In the genomic region with DNA sequence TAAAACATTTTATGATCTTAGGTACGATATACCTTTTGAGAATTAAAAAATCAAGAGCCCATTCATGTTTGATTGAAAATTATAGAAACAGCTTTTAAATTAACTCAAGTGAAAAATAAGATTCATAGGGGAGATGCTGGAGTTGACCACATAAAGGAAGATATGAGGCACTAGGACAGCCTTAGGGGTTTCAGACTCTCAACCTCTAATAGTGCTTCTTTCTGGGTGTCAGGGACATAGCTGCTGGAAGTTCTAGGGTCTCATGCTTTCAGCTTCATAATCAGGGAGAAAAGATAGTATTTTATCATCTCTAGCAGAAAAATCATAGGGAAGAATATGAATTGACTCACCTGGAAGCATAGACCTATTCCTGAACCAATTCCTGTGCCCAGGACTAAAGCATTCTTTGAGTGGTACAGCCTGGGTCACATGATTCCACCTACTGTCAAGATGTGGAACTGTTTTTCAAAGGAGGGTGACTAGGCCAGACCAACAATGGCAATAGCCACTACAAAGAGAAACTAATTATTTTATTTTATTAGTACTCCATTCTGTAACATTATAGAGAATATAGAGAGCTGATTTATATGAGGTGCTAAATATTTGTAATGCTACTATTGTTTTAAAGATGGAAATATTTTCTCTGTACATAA, we compare ENCODE assay signal across 1 cellular context.
TF ChIP-seq lines count a peak whose summit lies in the region.

No MANE protein-coding gene starts in this region.

TF ChIP-seq in K562, 482 proteins besides CTCF, POLR2A, EP300 and RAD21 (continued from another document):
- TF ChIP-seq JUND (IDR thresholded peaks at IDR 0.05; ENCODE audit: borderline replicate concordance, low read depth, low read length) (no peak), JUND (tag; IDR thresholded peaks at IDR 0.05; ENCODE audit: borderline replicate concordance, low read depth, low read length) (no peak), SMARCA4 (IDR thresholded peaks at IDR 0.05) (no peak)
- TF ChIP-seq, protein P1, sequence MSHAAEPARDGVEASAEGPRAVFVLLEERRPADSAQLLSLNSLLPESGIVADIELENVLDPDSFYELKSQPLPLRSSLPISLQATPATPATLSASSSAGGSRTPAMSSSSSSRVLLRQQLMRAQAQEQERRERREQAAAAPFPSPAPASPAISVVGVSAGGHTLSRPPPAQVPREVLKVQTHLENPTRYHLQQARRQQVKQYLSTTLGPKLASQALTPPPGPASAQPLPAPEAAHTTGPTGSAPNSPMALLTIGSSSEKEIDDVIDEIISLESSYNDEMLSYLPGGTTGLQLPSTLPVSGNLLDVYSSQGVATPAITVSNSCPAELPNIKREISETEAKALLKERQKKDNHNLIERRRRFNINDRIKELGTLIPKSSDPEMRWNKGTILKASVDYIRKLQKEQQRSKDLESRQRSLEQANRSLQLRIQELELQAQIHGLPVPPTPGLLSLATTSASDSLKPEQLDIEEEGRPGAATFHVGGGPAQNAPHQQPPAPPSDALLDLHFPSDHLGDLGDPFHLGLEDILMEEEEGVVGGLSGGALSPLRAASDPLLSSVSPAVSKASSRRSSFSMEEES (CRISPR knock-in tag; IDR thresholded peaks at IDR 0.05), result peak; percentile 87
- TF ChIP-seq, protein P2, sequence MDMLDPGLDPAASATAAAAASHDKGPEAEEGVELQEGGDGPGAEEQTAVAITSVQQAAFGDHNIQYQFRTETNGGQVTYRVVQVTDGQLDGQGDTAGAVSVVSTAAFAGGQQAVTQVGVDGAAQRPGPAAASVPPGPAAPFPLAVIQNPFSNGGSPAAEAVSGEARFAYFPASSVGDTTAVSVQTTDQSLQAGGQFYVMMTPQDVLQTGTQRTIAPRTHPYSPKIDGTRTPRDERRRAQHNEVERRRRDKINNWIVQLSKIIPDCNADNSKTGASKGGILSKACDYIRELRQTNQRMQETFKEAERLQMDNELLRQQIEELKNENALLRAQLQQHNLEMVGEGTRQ (CRISPR knock-in tag; IDR thresholded peaks at IDR 0.05), result peak; percentile 57; the same call in 1 of the 2 replicates
- TF ChIP-seq, protein P3, sequence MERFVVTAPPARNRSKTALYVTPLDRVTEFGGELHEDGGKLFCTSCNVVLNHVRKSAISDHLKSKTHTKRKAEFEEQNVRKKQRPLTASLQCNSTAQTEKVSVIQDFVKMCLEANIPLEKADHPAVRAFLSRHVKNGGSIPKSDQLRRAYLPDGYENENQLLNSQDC (CRISPR knock-in tag; IDR thresholded peaks at IDR 0.05), result no peak
- TF ChIP-seq, protein P4, sequence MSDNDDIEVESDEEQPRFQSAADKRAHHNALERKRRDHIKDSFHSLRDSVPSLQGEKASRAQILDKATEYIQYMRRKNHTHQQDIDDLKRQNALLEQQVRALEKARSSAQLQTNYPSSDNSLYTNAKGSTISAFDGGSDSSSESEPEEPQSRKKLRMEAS (CRISPR knock-in tag; IDR thresholded peaks at IDR 0.05), result no peak
- TF ChIP-seq, protein P5, sequence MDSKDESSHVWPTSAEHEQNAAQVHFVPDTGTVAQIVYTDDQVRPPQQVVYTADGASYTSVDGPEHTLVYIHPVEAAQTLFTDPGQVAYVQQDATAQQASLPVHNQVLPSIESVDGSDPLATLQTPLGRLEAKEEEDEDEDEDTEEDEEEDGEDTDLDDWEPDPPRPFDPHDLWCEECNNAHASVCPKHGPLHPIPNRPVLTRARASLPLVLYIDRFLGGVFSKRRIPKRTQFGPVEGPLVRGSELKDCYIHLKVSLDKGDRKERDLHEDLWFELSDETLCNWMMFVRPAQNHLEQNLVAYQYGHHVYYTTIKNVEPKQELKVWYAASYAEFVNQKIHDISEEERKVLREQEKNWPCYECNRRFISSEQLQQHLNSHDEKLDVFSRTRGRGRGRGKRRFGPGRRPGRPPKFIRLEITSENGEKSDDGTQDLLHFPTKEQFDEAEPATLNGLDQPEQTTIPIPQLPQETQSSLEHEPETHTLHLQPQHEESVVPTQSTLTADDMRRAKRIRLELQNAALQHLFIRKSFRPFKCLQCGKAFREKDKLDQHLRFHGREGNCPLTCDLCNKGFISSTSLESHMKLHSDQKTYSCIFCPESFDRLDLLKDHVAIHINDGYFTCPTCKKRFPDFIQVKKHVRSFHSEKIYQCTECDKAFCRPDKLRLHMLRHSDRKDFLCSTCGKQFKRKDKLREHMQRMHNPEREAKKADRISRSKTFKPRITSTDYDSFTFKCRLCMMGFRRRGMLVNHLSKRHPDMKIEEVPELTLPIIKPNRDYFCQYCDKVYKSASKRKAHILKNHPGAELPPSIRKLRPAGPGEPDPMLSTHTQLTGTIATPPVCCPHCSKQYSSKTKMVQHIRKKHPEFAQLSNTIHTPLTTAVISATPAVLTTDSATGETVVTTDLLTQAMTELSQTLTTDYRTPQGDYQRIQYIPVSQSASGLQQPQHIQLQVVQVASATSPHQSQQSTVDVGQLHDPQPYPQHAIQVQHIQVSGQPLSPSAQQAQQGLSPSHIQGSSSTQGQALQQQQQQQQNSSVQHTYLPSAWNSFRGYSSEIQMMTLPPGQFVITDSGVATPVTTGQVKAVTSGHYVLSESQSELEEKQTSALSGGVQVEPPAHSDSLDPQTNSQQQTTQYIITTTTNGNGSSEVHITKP (IDR thresholded peaks at IDR 0.05; ENCODE audit: partially characterized antibody), result peak; percentile 27
